Comparison of ENCODE assay signal across 1 cellular context in the genomic region with DNA sequence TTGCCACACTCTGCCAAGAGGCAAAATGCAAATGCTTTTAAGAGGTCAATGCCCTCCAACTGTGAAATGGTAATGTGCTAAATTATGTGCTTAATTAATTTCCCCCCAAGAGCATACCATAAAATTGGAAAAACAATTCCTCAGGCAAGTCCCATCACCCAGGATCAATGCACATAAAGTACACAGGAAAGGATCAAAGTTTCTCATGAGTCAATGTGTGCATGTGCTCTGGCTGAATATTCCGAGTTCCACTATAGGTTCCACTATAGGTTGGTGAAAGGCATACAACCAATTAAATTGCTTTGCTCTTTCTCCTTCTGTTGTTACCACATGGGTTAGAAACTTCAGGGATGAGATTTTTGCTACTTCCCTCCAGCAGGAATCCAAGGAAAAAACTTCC.
TF ChIP-seq lines count a peak whose summit lies in the region.

No MANE protein-coding gene starts in this region.

TF ChIP-seq in GM23338, 12 proteins besides CTCF, POLR2A, EP300 and RAD21 (continued from another document):
- TF ChIP-seq EZH2phosphoT487 (IDR thresholded peaks at IDR 0.05; ENCODE audit: unreplicated experiment) (no peak), STAT1 (IDR thresholded peaks at IDR 0.05; ENCODE audit: unreplicated experiment) (no peak), ZNF331 (CRISPR knock-in tag; IDR thresholded peaks at IDR 0.05; ENCODE audit: low read depth) (no peak), ZNF114 (CRISPR knock-in tag; IDR thresholded peaks at IDR 0.05) (no peak), EZH2 (IDR thresholded peaks at IDR 0.05; ENCODE audit: low read depth, unreplicated experiment) (no peak), POLR2AphosphoS5 (IDR thresholded peaks at IDR 0.05; ENCODE audit: low read depth) (no peak), JUNB (IDR thresholded peaks at IDR 0.05; ENCODE audit: unreplicated experiment) (no peak), NANOG (IDR thresholded peaks at IDR 0.05; ENCODE audit: borderline replicate concordance) (no peak)
- TF ChIP-seq, protein P1, sequence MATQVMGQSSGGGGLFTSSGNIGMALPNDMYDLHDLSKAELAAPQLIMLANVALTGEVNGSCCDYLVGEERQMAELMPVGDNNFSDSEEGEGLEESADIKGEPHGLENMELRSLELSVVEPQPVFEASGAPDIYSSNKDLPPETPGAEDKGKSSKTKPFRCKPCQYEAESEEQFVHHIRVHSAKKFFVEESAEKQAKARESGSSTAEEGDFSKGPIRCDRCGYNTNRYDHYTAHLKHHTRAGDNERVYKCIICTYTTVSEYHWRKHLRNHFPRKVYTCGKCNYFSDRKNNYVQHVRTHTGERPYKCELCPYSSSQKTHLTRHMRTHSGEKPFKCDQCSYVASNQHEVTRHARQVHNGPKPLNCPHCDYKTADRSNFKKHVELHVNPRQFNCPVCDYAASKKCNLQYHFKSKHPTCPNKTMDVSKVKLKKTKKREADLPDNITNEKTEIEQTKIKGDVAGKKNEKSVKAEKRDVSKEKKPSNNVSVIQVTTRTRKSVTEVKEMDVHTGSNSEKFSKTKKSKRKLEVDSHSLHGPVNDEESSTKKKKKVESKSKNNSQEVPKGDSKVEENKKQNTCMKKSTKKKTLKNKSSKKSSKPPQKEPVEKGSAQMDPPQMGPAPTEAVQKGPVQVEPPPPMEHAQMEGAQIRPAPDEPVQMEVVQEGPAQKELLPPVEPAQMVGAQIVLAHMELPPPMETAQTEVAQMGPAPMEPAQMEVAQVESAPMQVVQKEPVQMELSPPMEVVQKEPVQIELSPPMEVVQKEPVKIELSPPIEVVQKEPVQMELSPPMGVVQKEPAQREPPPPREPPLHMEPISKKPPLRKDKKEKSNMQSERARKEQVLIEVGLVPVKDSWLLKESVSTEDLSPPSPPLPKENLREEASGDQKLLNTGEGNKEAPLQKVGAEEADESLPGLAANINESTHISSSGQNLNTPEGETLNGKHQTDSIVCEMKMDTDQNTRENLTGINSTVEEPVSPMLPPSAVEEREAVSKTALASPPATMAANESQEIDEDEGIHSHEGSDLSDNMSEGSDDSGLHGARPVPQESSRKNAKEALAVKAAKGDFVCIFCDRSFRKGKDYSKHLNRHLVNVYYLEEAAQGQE (IDR thresholded peaks at IDR 0.05; ENCODE audit: unreplicated experiment): no peak
TF ChIP-seq in GM23338: peak in this region for 0.
